1 cellular context compared by ENCODE assay signal in the genomic region with DNA sequence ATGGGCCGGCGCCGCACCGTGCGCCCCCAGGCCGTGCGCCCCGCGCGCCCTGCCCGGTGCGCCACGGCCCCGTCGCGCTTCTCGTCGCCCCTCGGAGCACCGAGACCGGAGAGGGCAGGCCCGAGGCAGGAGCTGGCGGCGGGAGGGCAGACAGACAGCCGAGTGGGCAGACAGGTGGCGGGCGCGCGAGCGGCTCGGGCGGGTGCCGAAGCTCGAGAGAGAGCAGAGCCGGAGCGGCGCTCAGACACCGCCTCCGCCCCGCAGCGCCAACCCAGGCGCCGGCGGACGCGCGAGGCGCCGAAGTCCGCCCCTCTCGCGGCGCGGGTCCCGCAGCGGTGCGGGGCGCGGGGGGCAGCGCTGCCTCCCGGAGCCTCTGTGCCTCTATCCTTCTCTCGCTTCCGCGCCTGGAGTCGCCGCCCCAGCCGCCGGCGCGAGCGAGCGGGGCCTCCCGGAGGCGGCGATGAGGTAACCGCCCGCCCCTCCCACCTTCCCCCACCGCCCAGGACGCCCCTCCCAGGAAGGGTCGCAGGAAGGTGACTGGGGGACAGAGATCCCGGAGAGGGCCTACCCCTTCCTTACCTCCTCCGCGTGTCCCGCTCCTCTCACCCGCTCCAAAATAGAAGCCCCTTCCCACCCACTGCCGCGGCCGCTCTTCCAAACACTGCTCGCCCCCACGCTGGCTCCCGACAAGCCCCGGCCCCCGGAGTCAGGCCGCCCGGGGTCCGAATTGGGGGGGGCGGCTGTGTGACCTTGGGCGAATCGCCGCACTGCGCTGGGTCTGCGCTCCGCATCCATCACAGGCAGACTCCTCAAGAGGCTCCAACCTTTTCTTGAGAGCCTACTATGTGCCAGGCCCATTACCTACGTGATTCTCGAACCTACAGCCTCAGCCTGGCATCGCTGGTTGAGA.
A peak's percentile ranks its signal among the peaks of the same experiment; 100 is the strongest.
TF ChIP-seq lines count a peak whose summit lies in the region.

A gene with protein sequence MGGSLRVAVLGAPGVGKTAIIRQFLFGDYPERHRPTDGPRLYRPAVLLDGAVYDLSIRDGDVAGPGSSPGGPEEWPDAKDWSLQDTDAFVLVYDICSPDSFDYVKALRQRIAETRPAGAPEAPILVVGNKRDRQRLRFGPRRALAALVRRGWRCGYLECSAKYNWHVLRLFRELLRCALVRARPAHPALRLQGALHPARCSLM (minus strand): TSS at position 412 of the 910 bp plus-strand sequence. CDS start 451 bp downstream, outside the sequence.

TF ChIP-seq in H1, 55 proteins besides CTCF, POLR2A, EP300 and RAD21:
- TF ChIP-seq HDAC2 (IDR thresholded peaks at IDR 0.05; ENCODE audit: borderline replicate concordance in 1 of 2, low read depth in 2 of 2, low read length in 2 of 2) = no peak
- no peak for TF ChIP-seq YY1 (IDR thresholded peaks at IDR 0.05; ENCODE audit: low read depth, low read length)
- TF ChIP-seq KDM1A (IDR thresholded peaks at IDR 0.05; ENCODE audit: borderline replicate concordance, low read length) = 0 out of 2 replicates have a peak, but pooled peaks have one; percentile 20
- peak; percentile 79 for TF ChIP-seq EZH2 (IDR thresholded peaks at IDR 0.05; ENCODE audit: low read depth, low read length, severe bottlenecking)
- TF ChIP-seq RFX5 (IDR thresholded peaks at IDR 0.05; ENCODE audit: borderline replicate concordance, low read depth, low read length) = no peak
- TF ChIP-seq SUZ12 (IDR thresholded peaks at IDR 0.05; ENCODE audit: low read length) = peak; percentile 86
- no peak for TF ChIP-seq EGR1 (IDR thresholded peaks at IDR 0.05; ENCODE audit: borderline replicate concordance, low read depth, low read length)
- no peak for TF ChIP-seq PHF8 (conservative IDR thresholded peaks at IDR 0.05; ENCODE audit: low read depth, low read length)
- peak; percentile 36 for TF ChIP-seq KDM4A (IDR thresholded peaks at IDR 0.05; ENCODE audit: low read depth, low read length, severe bottlenecking)
- TF ChIP-seq, protein P1, sequence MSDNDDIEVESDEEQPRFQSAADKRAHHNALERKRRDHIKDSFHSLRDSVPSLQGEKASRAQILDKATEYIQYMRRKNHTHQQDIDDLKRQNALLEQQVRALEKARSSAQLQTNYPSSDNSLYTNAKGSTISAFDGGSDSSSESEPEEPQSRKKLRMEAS (IDR thresholded peaks at IDR 0.05) = 0 out of 2 replicates have a peak, but pooled peaks have one; percentile 3
TF ChIP-seq in H1: peak in this region for 5.
